In the genomic region with DNA sequence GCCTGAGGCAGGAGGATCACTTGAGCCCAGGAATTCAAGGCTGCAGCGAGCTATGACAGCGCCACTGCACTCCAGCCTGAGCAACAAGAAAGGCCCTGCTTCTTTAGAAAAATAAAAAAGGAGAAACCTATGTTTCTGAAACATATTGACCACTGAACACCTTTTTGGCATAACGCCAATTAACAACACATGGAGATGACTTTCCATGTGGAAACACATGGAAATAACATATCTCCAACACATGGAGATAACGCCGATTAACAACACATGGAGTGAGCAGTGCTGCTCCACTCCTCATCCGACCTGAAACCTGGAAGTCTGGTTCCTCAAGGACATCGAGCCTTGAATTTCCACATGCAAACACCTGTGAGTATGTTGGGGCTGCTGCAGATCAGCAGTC, we compare ENCODE assay signal across 24 cellular contexts.
DNase-seq lines count a peak whose midpoint lies in the region; ATAC-seq, FAIRE-seq and TF ChIP-seq lines count a peak whose summit lies in the region.
"Had no signal": no experiment of that assay in that cellular context is flagged by ENCODE, and none has a peak within 500 bp of the region (broad histone marks: within the 10 kb centered on the region; RNA-seq: fewer than 3 reads in every experiment).

No MANE protein-coding gene starts in this region.

- H3K4me1 Mint-ChIP-seq in nephron (peaks cover 75% of the 10 kb centered on the region), type B pancreatic cell (ENCODE audit: unreplicated experiment) (peaks cover 53% of the 10 kb centered on the region), MCF 10A (ENCODE audit: insufficient read depth, unreplicated experiment) (peaks cover 48% of the 10 kb centered on the region)
- H3K4me1 Mint-ChIP-seq: T-cell had no signal

- POLR2A ChIA-PET in HepG2 (lab: Yijun Ruan, JAX) = no interaction called here
- POLR2A ChIA-PET in MCF 10A (lab: Yijun Ruan, JAX) = no interaction called here

- BruUV-seq in HepG2 (replicated peaks; lab: Mats Ljungman, UMichigan) = no TSS peak
- BruUV-seq in MCF 10A (replicated peaks; lab: Mats Ljungman, UMichigan) = no TSS peak

- H3K27me3 Mint-ChIP-seq in nephron (ENCODE audit: low read depth) = peaks cover 7% of the 10 kb centered on the region
- H3K27me3 Mint-ChIP-seq in type B pancreatic cell = peaks cover 6% of the 10 kb centered on the region
- no peaks in the 10 kb centered on the region for H3K27me3 Mint-ChIP-seq in MCF 10A (ENCODE audit: insufficient read depth, unreplicated experiment)

- TF ChIP-seq POLR2A in HepG2 (IDR thresholded peaks at IDR 0.05; ENCODE audit: insufficient read depth in 1 of 2, low read depth in 2 of 2, low read length in 2 of 2) = no peak
- no peak for TF ChIP-seq POLR2A in right lobe of liver (IDR thresholded peaks at IDR 0.05)

- intact Hi-C loops in HepG2 (cut with micrococcal nuclease; ENCODE audit: unreplicated experiment) (no loop called here), right lobe of liver (cut with DNase I) (no loop called here), ascending aorta (cut with DNase I) (loop anchor here (5.0 kb wide), 5 partner anchors 42 to 333 kb away; partner anchors contain the start of gene KCNMA1), MCF 10A (cut with micrococcal nuclease) (loop anchor here (5.0 kb wide), 1 partner anchor 132 kb away; no protein-coding TSS in a partner anchor)

- H3K36me3 ChIP-seq in HepG2 (replicated peaks in 1 of 2; ENCODE audit: control insufficient read depth in 1 of 2, insufficient read depth in 2 of 2, low read length in 2 of 2) = no peaks in the 10 kb centered on the region
- H3K36me3 ChIP-seq in right lobe of liver = no peaks in the 10 kb centered on the region
- H3K36me3 ChIP-seq in ascending aorta = no peaks in the 10 kb centered on the region

- DNase-seq in HepG2 (ENCODE audit: low spot score) (no peak), right lobe of liver (no peak), ascending aorta (ENCODE audit: low spot score in 2 of 2) (no peak), type B pancreatic cell (ENCODE audit: extremely low spot score, unreplicated experiment) (no peak), MCF 10A (ENCODE audit: unreplicated experiment) (no peak), NAMALWA (ENCODE audit: low spot score) (no peak)
- DNase-seq: CD8-positive, alpha-beta T cell; DND-41; GOT3; NCI-H1436; NCI-H1930; NCI-H2171; NCI-H446; NCI-H69; NK-92 treated with Interleukin-12 subunit alpha and Interleukin-12 subunit beta, amount 100 ng/mL, for 24 hours; T-cell had no signal

- H3K4me3 Mint-ChIP-seq in nephron (no peak overlapping the region), type B pancreatic cell (peak overlapping the region; percentile 52), MCF 10A (ENCODE audit: unreplicated experiment) (no peak overlapping the region)
- H3K4me3 Mint-ChIP-seq: CD8-positive, alpha-beta T cell; T-cell had no signal

- TF ChIP-seq CTCF in HepG2 (CRISPR knock-in tag; IDR thresholded peaks at IDR 0.05) = no peak
- TF ChIP-seq CTCF in right lobe of liver (IDR thresholded peaks at IDR 0.05) = no peak
- no peak for TF ChIP-seq CTCF in ascending aorta (IDR thresholded peaks at IDR 0.05)
- no peak for TF ChIP-seq CTCF in nephron (IDR thresholded peaks at IDR 0.05; ENCODE audit: unreplicated experiment in 3 of 3)
- TF ChIP-seq CTCF in type B pancreatic cell (conservative IDR thresholded peaks at IDR 0.05) = no peak
- no peak for TF ChIP-seq CTCF in MCF 10A (IDR thresholded peaks at IDR 0.05; ENCODE audit: unreplicated experiment)

- TF ChIP-seq EP300 in HepG2 (IDR thresholded peaks at IDR 0.05; ENCODE audit: low read depth in 2 of 2, low read length in 2 of 2) = no peak
- no peak for TF ChIP-seq EP300 in HepG2 (CRISPR knock-in tag; IDR thresholded peaks at IDR 0.05; ENCODE audit: borderline replicate concordance)

- CTCF ChIA-PET in HepG2 (lab: Yijun Ruan, JAX; ENCODE audit: low intra/inter-chr PET ratio, low total read pairs) = no interaction called here
- CTCF ChIA-PET in MCF 10A (lab: Yijun Ruan, JAX) = interaction anchor here (0.6 kb wide), 2 partner anchors 209 to 448 kb away, joined by 3 read pairs; no protein-coding TSS in a partner anchor

- H4K20me1 ChIP-seq in HepG2 (ENCODE audit: insufficient read depth, low read length) = no peaks in the 10 kb centered on the region

- in situ Hi-C loops in HepG2 (cut with HindIII; ENCODE audit: extremely low pct_ligation_motif_present, low pct_unique_long_range_greater_than_20kb) = no loop called here

- no peak overlapping the region for H3K27ac ChIP-seq in HepG2 (ENCODE audit: extremely low read length, insufficient read depth, low read length)
- H3K27ac ChIP-seq in right lobe of liver = no peak overlapping the region
- H3K27ac ChIP-seq in ascending aorta = peak overlapping the region; percentile 17 to 82
- H3K27ac ChIP-seq: KMS-11, SK-N-MC had no signal

- no peaks in the 10 kb centered on the region for H3K9me3 ChIP-seq in HepG2 (ENCODE audit: low read length)
- H3K9me3 ChIP-seq in right lobe of liver = no peaks in the 10 kb centered on the region
- no peaks in the 10 kb centered on the region for H3K9me3 ChIP-seq in ascending aorta
- H3K9me3 ChIP-seq: A549 had no signal

- FAIRE-seq in HepG2 (lab: Jason Lieb, UNC) = no peak
- FAIRE-seq: A549, D721Med had no signal

- H3K9me3 Mint-ChIP-seq in nephron (no peaks in the 10 kb centered on the region), type B pancreatic cell (no peaks in the 10 kb centered on the region), MCF 10A (ENCODE audit: unreplicated experiment) (no peaks in the 10 kb centered on the region)
- H3K9me3 Mint-ChIP-seq: CD8-positive, alpha-beta T cell; T-cell had no signal

- H3K27ac Mint-ChIP-seq in nephron = peak overlapping the region; percentile 24 to 75 (median 68)
- H3K27ac Mint-ChIP-seq in type B pancreatic cell = no peak overlapping the region
- H3K27ac Mint-ChIP-seq in MCF 10A (ENCODE audit: low read depth, unreplicated experiment) = no peak overlapping the region
- H3K27ac Mint-ChIP-seq: CD8-positive, alpha-beta T cell; T-cell had no signal

- no peaks in the 10 kb centered on the region for H3K79me2 ChIP-seq in HepG2 (ENCODE audit: insufficient read depth, low read length)

- H2AFZ ChIP-seq in HepG2 (ENCODE audit: low read length) = no peak overlapping the region

- H3K27me3 ChIP-seq in HepG2 (ENCODE audit: control insufficient read depth in 1 of 2, insufficient read depth in 2 of 2, low read length in 2 of 2) = peaks cover 0 to 14% of the 10 kb centered on the region in 2 experiments; a peak in 3 of 5 replicates
- no peaks in the 10 kb centered on the region for H3K27me3 ChIP-seq in right lobe of liver
- H3K27me3 ChIP-seq in ascending aorta = no peaks in the 10 kb centered on the region

- H3K9ac ChIP-seq in HepG2 (ENCODE audit: insufficient read depth, low read depth, low read length) = no peak overlapping the region
- H3K9ac ChIP-seq: KMS-11 had no signal

- no peak for TF ChIP-seq RAD21 in HepG2 (CRISPR knock-in tag; IDR thresholded peaks at IDR 0.05)

- H3K4me1 ChIP-seq in HepG2 (ENCODE audit: insufficient read depth, low read length) (no peaks in the 10 kb centered on the region), right lobe of liver (peaks cover 0 to 7% (median 0%) of the 10 kb centered on the region in 4 donors), ascending aorta (peaks cover 6 to 48% of the 10 kb centered on the region in 2 donors)

- no peaks in the 10 kb centered on the region for H3K36me3 Mint-ChIP-seq in nephron (ENCODE audit: low read depth)
- H3K36me3 Mint-ChIP-seq in type B pancreatic cell = no peaks in the 10 kb centered on the region
- H3K36me3 Mint-ChIP-seq in MCF 10A (ENCODE audit: insufficient read depth, unreplicated experiment) = peaks cover 6% of the 10 kb centered on the region
- H3K36me3 Mint-ChIP-seq: CD8-positive, alpha-beta T cell; T-cell had no signal

- no peak overlapping the region for H3K4me3 ChIP-seq in HepG2 (replicated peaks in 1 of 3; ENCODE audit: insufficient read depth in 1 of 3, low read depth in 2 of 3, low read length in 3 of 3)
- H3K4me3 ChIP-seq in right lobe of liver = no peak overlapping the region
- no peak overlapping the region for H3K4me3 ChIP-seq in ascending aorta
- H3K4me3 ChIP-seq: A549, SK-N-MC had no signal

- no peak for ATAC-seq in HepG2
- no peak for ATAC-seq in right lobe of liver
- no peak for ATAC-seq in HG02981 (IDR thresholded peaks at IDR 0.05; ENCODE audit: unreplicated experiment)
- ATAC-seq: A549; CD8-positive, alpha-beta T cell; HCT116; Right ventricle myocardium inferior; T-cell had no signal

- no peak overlapping the region for H3K4me2 ChIP-seq in HepG2 (ENCODE audit: low read depth, low read length)
- H3K4me2 ChIP-seq: A549, KMS-11 had no signal

- WGBS in HepG2 (ENCODE audit: low lambda C conversion rate) = 28% methylated on average over 7 of the region's 7 CpGs
- WGBS in right lobe of liver (ENCODE audit: insufficient coverage, low coverage, low lambda C conversion rate, missing lambda C conversion rate) = 78% methylated on average over 4 of the region's 7 CpGs

TF ChIP-seq in HepG2, 621 proteins besides CTCF, POLR2A, EP300 and RAD21 (continues in another document):
- TF ChIP-seq HMGA1 (CRISPR knock-in tag; conservative IDR thresholded peaks at IDR 0.05) (no peak), LCORL (IDR thresholded peaks at IDR 0.05) (peak; percentile 55; the same call in 1 of the 2 replicates), LCORL (CRISPR knock-in tag; IDR thresholded peaks at IDR 0.05) (no peak), MNT (IDR thresholded peaks at IDR 0.05) (peak; percentile 31; the same call in 1 of the 2 replicates), ZNF382 (CRISPR knock-in tag; IDR thresholded peaks at IDR 0.05; ENCODE audit: borderline replicate concordance) (no peak), CBFB (CRISPR knock-in tag; IDR thresholded peaks at IDR 0.05) (no peak), EZH2 (conservative IDR thresholded peaks at IDR 0.05; ENCODE audit: low read depth, low read length) (no peak)

Comparison
In these comparisons a context has a peak if more than half of its experiments do, and no peak if none do; other contexts are left out.
1. H3K27ac ChIP-seq: peak in ascending aorta (2 of 2); none in HepG2 (single experiment) and right lobe of liver (0 of 3).
2. H3K27ac Mint-ChIP-seq: peak in nephron (3 of 3); none in type B pancreatic cell (single experiment) and MCF 10A (single experiment).
3. intact Hi-C loops: an anchor here in ascending aorta (5.0 kb wide) and MCF 10A (5.0 kb wide); none called in HepG2 and right lobe of liver.